ENCODE assay signal across 19 cellular contexts in the genomic region with DNA sequence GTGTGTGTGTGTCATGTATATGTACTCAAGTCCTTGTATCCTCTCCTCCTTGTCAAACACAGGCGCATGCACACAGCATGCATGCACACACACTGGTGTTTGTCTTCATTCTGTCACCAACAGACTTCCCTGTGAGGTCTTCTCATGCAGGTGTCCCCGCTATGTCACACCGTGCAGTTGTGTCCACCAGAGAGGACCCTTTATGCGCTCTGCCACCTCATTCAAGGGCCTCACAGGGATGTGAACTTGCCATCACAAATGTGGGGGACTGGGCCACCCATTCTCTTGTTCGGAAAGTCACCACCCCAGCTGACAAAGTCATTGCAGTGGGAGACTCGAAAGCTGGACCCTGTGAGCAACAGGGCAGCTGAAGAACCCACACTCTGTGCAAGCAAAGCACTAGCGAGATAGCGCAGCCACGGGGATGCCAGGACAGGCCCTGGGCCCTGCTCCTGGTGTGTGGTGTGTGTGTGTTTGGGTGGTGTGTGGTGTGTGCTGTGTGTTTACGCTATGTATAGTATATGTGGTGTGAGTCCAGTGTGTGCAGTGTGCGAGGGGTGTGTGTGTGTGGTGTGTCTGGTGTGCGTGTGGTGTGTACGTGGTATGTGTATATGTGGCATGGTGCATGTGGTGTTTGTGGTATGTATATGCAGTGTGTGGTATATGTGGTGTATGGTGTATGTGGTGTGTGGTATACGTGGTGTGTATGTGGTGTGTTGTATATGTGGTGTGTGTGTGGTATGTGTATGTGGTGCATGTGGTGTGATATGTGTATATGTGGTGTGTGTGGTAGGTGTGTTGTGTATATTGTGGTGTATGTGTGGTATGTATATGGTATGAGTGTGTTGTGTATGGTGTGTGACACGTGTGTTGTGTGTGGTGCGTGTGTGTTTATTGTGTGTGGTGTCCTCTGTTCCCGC. TPM values are rescaled to one million over a fixed set of nuclear protein-coding genes. Genes with fewer than 3 reads are reported as not detected.
DNase-seq lines count a peak whose midpoint lies in the region; ATAC-seq, FAIRE-seq and TF ChIP-seq lines count a peak whose summit lies in the region.
"Had no signal": no experiment of that assay in that cellular context is flagged by ENCODE, and none has a peak within 500 bp of the region (broad histone marks: within the 10 kb centered on the region; RNA-seq: fewer than 3 reads in every experiment).

No MANE protein-coding gene starts in this region.

- TF ChIP-seq EP300 in HepG2 (IDR thresholded peaks at IDR 0.05; ENCODE audit: low read depth in 2 of 2, low read length in 2 of 2) (no peak), HepG2 (CRISPR knock-in tag; IDR thresholded peaks at IDR 0.05; ENCODE audit: borderline replicate concordance) (no peak)

- no peaks in the 10 kb centered on the region for H3K36me3 ChIP-seq in HepG2 (replicated peaks in 1 of 2; ENCODE audit: control insufficient read depth in 1 of 2, insufficient read depth in 2 of 2, low read length in 2 of 2)
- H3K36me3 ChIP-seq: HAP-1, Peyer's patch had no signal

- no peaks in the 10 kb centered on the region for H3K9me3 ChIP-seq in HepG2 (ENCODE audit: low read length)
- H3K9me3 ChIP-seq: HAP-1, Peyer's patch had no signal

- no peaks in the 10 kb centered on the region for H3K36me3 Mint-ChIP-seq in activated naive CD8-positive, alpha-beta T cell treated with anti-CD3 and anti-CD28 coated beads, Interleukin-2, amount 10 ng/mL, durations not matched to agents 7 days and 5 days
- no peaks in the 10 kb centered on the region for H3K36me3 Mint-ChIP-seq in activated naive CD8-positive, alpha-beta T cell treated with anti-CD3 and anti-CD28 coated beads, Interleukin-2, amount 50 U/mL, for 24 hours (ENCODE audit: low read depth)
- H3K36me3 Mint-ChIP-seq in nephron (ENCODE audit: low read depth) = peaks cover 4% of the 10 kb centered on the region
- H3K36me3 Mint-ChIP-seq: CD14-positive monocyte had no signal

- no peak for TF ChIP-seq CTCF in HepG2 (CRISPR knock-in tag; IDR thresholded peaks at IDR 0.05)
- TF ChIP-seq CTCF in nephron (IDR thresholded peaks at IDR 0.05; ENCODE audit: unreplicated experiment in 3 of 3) = no peak

- in situ Hi-C loops in HepG2 (cut with HindIII; ENCODE audit: extremely low pct_ligation_motif_present, low pct_unique_long_range_greater_than_20kb) = no loop called here

- no peak overlapping the region for H3K27ac ChIP-seq in HepG2 (ENCODE audit: extremely low read length, insufficient read depth, low read length)
- H3K27ac ChIP-seq: 22Rv1, KMS-11, Peyer's patch had no signal

- no TSS peak for BruUV-seq in HepG2 (replicated peaks; lab: Mats Ljungman, UMichigan)

- H2AFZ ChIP-seq in HepG2 (ENCODE audit: low read length) = no peak overlapping the region

- no peaks in the 10 kb centered on the region for H3K4me1 ChIP-seq in HepG2 (ENCODE audit: insufficient read depth, low read length)
- H3K4me1 ChIP-seq: HAP-1, Peyer's patch had no signal

- no peak overlapping the region for H3K4me3 ChIP-seq in HepG2 (replicated peaks in 1 of 3; ENCODE audit: insufficient read depth in 1 of 3, low read depth in 2 of 3, low read length in 3 of 3)
- H3K4me3 ChIP-seq: HAP-1, Peyer's patch had no signal

- POLR2A ChIA-PET in activated naive CD8-positive, alpha-beta T cell treated with anti-CD3 and anti-CD28 coated beads, Interleukin-2, amount 10 ng/mL, durations not matched to agents 7 days and 5 days (lab: Charles Lee) = no interaction called here
- POLR2A ChIA-PET in HepG2 (lab: Yijun Ruan, JAX) = no interaction called here

- H3K27me3 Mint-ChIP-seq in activated naive CD8-positive, alpha-beta T cell treated with anti-CD3 and anti-CD28 coated beads, Interleukin-2, amount 10 ng/mL, durations not matched to agents 7 days and 5 days = no peaks in the 10 kb centered on the region
- peaks cover 4% of the 10 kb centered on the region for H3K27me3 Mint-ChIP-seq in activated naive CD8-positive, alpha-beta T cell treated with anti-CD3 and anti-CD28 coated beads, Interleukin-2, amount 50 U/mL, for 24 hours
- H3K27me3 Mint-ChIP-seq in nephron (ENCODE audit: low read depth) = no peaks in the 10 kb centered on the region

- WGBS in HepG2 (ENCODE audit: low lambda C conversion rate) = 61% methylated on average over 10 of the region's 17 CpGs

- peaks cover 3% of the 10 kb centered on the region for H3K9me3 Mint-ChIP-seq in activated naive CD8-positive, alpha-beta T cell treated with anti-CD3 and anti-CD28 coated beads, Interleukin-2, amount 10 ng/mL, durations not matched to agents 7 days and 5 days
- H3K9me3 Mint-ChIP-seq in activated naive CD8-positive, alpha-beta T cell treated with anti-CD3 and anti-CD28 coated beads, Interleukin-2, amount 50 U/mL, for 24 hours = no peaks in the 10 kb centered on the region
- peaks cover 4% of the 10 kb centered on the region for H3K9me3 Mint-ChIP-seq in nephron

- DNase-seq in activated naive CD8-positive, alpha-beta T cell treated with anti-CD3 and anti-CD28 coated beads, Interleukin-2, amount 10 ng/mL, durations not matched to agents 7 days and 5 days = no peak
- no peak for DNase-seq in activated naive CD8-positive, alpha-beta T cell treated with anti-CD3 and anti-CD28 coated beads, Interleukin-2, amount 50 U/mL, for 24 hours
- DNase-seq in HepG2 (ENCODE audit: low spot score) (no peak), urothelium cell line (ENCODE audit: low spot score) (no peak), epidermal melanocyte (ENCODE audit: insufficient read length, low spot score) (no peak), NCI-H446 (lab: John Stamatoyannopoulos, UW) (no peak)
- DNase-seq: DMS79 treated with DMSO at 0.1 percent for 48 hours, NCI-H1436, NCI-H1930, NCI-H2171, NCI-H446 treated with DMSO at 0.1 percent for 48 hours, Peyer's patch had no signal

- peak overlapping the region; percentile 2 for H3K27ac Mint-ChIP-seq in activated naive CD8-positive, alpha-beta T cell treated with anti-CD3 and anti-CD28 coated beads, Interleukin-2, amount 10 ng/mL, durations not matched to agents 7 days and 5 days
- no peak overlapping the region for H3K27ac Mint-ChIP-seq in activated naive CD8-positive, alpha-beta T cell treated with anti-CD3 and anti-CD28 coated beads, Interleukin-2, amount 50 U/mL, for 24 hours
- H3K27ac Mint-ChIP-seq in nephron = peak overlapping the region in 2 of 3 experiments; percentile 64 to 87

- H3K9ac ChIP-seq in HepG2 (ENCODE audit: insufficient read depth, low read depth, low read length) = no peak overlapping the region
- H3K9ac ChIP-seq: KMS-11 had no signal

- H4K20me1 ChIP-seq in HepG2 (ENCODE audit: insufficient read depth, low read length) = no peaks in the 10 kb centered on the region

- no peaks in the 10 kb centered on the region for H3K27me3 ChIP-seq in HepG2 (ENCODE audit: control insufficient read depth in 1 of 2, insufficient read depth in 2 of 2, low read length in 2 of 2)
- H3K27me3 ChIP-seq: Peyer's patch had no signal

- no peak overlapping the region for H3K4me2 ChIP-seq in HepG2 (ENCODE audit: low read depth, low read length)
- H3K4me2 ChIP-seq: KMS-11 had no signal

- no peaks in the 10 kb centered on the region for H3K79me2 ChIP-seq in HepG2 (ENCODE audit: insufficient read depth, low read length)

- H3K4me3 Mint-ChIP-seq in activated naive CD8-positive, alpha-beta T cell treated with anti-CD3 and anti-CD28 coated beads, Interleukin-2, amount 10 ng/mL, durations not matched to agents 7 days and 5 days = no peak overlapping the region
- H3K4me3 Mint-ChIP-seq in activated naive CD8-positive, alpha-beta T cell treated with anti-CD3 and anti-CD28 coated beads, Interleukin-2, amount 50 U/mL, for 24 hours = no peak overlapping the region
- H3K4me3 Mint-ChIP-seq in nephron = no peak overlapping the region
- H3K4me3 Mint-ChIP-seq: CD14-positive monocyte had no signal

- CTCF ChIA-PET in HepG2 (lab: Yijun Ruan, JAX; ENCODE audit: low intra/inter-chr PET ratio, low total read pairs) = no interaction called here

- peaks cover 4% of the 10 kb centered on the region for H3K4me1 Mint-ChIP-seq in activated naive CD8-positive, alpha-beta T cell treated with anti-CD3 and anti-CD28 coated beads, Interleukin-2, amount 10 ng/mL, durations not matched to agents 7 days and 5 days
- no peaks in the 10 kb centered on the region for H3K4me1 Mint-ChIP-seq in activated naive CD8-positive, alpha-beta T cell treated with anti-CD3 and anti-CD28 coated beads, Interleukin-2, amount 50 U/mL, for 24 hours
- peaks cover 15% of the 10 kb centered on the region for H3K4me1 Mint-ChIP-seq in nephron
- H3K4me1 Mint-ChIP-seq: CD14-positive monocyte had no signal

- FAIRE-seq in HepG2 (lab: Jason Lieb, UNC) (no peak), urothelium cell line (lab: Jason Lieb, UNC) (peak; percentile 99)

- no peak for TF ChIP-seq RAD21 in HepG2 (CRISPR knock-in tag; IDR thresholded peaks at IDR 0.05)

- ATAC-seq in activated naive CD8-positive, alpha-beta T cell treated with anti-CD3 and anti-CD28 coated beads, Interleukin-2, amount 10 ng/mL, durations not matched to agents 7 days and 5 days (ENCODE audit: low read depth) = no peak
- no peak for ATAC-seq in activated naive CD8-positive, alpha-beta T cell treated with anti-CD3 and anti-CD28 coated beads, Interleukin-2, amount 50 U/mL, for 24 hours
- ATAC-seq in HepG2 (no peak; the same call in 2 of the 3 replicates), HG02870 (IDR thresholded peaks at IDR 0.05; ENCODE audit: unreplicated experiment) (no peak)

- no peak for TF ChIP-seq POLR2A in HepG2 (IDR thresholded peaks at IDR 0.05; ENCODE audit: insufficient read depth in 1 of 2, low read depth in 2 of 2, low read length in 2 of 2)

- intact Hi-C loops in HepG2 (cut with micrococcal nuclease; ENCODE audit: unreplicated experiment) = no loop called here

RNA-seq across cellular contexts. Expression of a gene that starts 30.9 kb away (rescaled TPM):
- total RNA-seq in activated naive CD8-positive, alpha-beta T cell treated with anti-CD3 and anti-CD28 coated beads, Interleukin-2, amount 10 ng/mL, durations not matched to agents 7 days and 5 days = not detected
- not detected in 2 replicates for total RNA-seq in HepG2 (2016; rRNA removed; fragmentation: Illumina TruSeq; extraction: Trizol)
- not detected in 2 replicates for total RNA-seq in HepG2 (2016; cell fraction: cytosol; rRNA removed; fragmentation: Illumina TruSeq; extraction: Trizol; ENCODE audit: low read depth)
- not detected in 2 replicates for total RNA-seq in HepG2 (2016; cell fraction: insoluble cytoplasmic fraction; rRNA removed; fragmentation: Illumina TruSeq; extraction: Trizol)
- total RNA-seq in HepG2 (2016; cell fraction: membrane; rRNA removed; fragmentation: Illumina TruSeq; extraction: Trizol) = not detected in 2 replicates
- total RNA-seq in HepG2 (2016; cell fraction: nucleus; rRNA removed; fragmentation: Illumina TruSeq; extraction: Trizol) = not detected in 2 replicates
- polyA plus RNA-seq in HepG2 (2011; rRNA removed) = not detected in 2 replicates
- polyA plus RNA-seq in HepG2 (2011; cell fraction: cytosol; rRNA removed) = not detected in 2 replicates
- polyA plus RNA-seq in HepG2 (2011; cell fraction: nucleus; rRNA removed) = not detected in 2 replicates
- not detected in 2 replicates for polyA plus RNA-seq in HepG2 (2012)
- polyA plus RNA-seq in HepG2 (2016; cell fraction: cytosol; fragmentation: Illumina TruSeq; extraction: Trizol; ENCODE audit: low read depth) = not detected in 2 replicates
- not detected in 2 replicates for polyA plus RNA-seq in HepG2 (2016; cell fraction: insoluble cytoplasmic fraction; fragmentation: Illumina TruSeq; extraction: Trizol; ENCODE audit: low read depth)
- not detected in 2 replicates for polyA plus RNA-seq in HepG2 (2016; cell fraction: membrane; fragmentation: Illumina TruSeq; extraction: Trizol; ENCODE audit: low read depth)
- not detected in 2 replicates for polyA plus RNA-seq in HepG2 (2016; cell fraction: nucleus; fragmentation: Illumina TruSeq; extraction: Trizol; ENCODE audit: insufficient read depth, low read depth)
- polyA minus RNA-seq in HepG2 (2011; rRNA and poly(A)+ RNA removed; ENCODE audit: low replicate concordance) = 1.3 TPM in 1 of 2 replicates, not detected in the other
- not detected in 2 replicates for polyA minus RNA-seq in HepG2 (2011; cell fraction: cytosol; rRNA and poly(A)+ RNA removed)
- not detected in 2 replicates for polyA minus RNA-seq in HepG2 (2011; cell fraction: nucleus; rRNA and poly(A)+ RNA removed)
- total RNA-seq: Peyer's patch, SK-MEL-5 had no signal
- polyA plus RNA-seq: CD14-positive monocyte had no signal
